ENCODE assay signal across 10 cellular contexts in genomic region chr2:135029481-135030134, GRCh38. TPM values are rescaled to one million over a fixed set of nuclear protein-coding genes. Genes with fewer than 3 reads are reported as not detected.
"Had no signal": no experiment of that assay in that cellular context is flagged by ENCODE, and none has a peak within 500 bp of the region (broad histone marks: within the 10 kb centered on the region; RNA-seq: fewer than 3 reads in every experiment).

No MANE protein-coding gene starts in this region.

- H3K9me3 ChIP-seq: HAP-1 had no signal

- H3K9ac ChIP-seq: GM23248 had no signal

- H3K4me1 ChIP-seq: HAP-1 had no signal

- DNase-seq: GM23248, GOT3, H7, HFFc6, IMR-90 had no signal

- H2AFZ ChIP-seq: GM23248 had no signal

- H3K27ac ChIP-seq: GM23248 had no signal

- H3K4me3 ChIP-seq: GM23248, HAP-1, K562 had no signal

- ATAC-seq: HCT116, K562 had no signal

- H3K36me3 ChIP-seq: HAP-1 had no signal

RNA-seq across cellular contexts. Expression of gene MAP3K19, which starts 17.6 kb away (rescaled TPM):
- total RNA-seq: GM23248, H4, H7, HFFc6, HT-29, IMR-90, K562 had no signal
- polyA plus RNA-seq: GM23248, IMR-90 had no signal
